8 cellular contexts compared by ENCODE assay signal in the genomic region with DNA sequence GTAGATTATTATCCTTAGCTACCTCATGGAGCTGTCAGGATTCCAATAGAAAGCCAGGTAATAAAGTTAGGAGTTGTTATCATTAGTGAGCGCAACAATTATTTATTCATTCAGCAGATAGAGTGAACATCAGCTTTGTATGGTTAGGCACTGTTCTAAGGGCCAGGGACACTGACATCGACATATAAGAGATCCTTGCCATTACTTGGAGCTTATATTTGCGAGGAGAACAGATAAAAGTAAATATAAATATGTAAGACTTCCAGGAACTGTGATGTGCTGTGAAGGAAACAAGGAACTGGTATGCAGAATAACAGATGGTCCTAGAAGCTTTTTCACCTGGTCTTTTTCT. TPM values are rescaled to one million over a fixed set of nuclear protein-coding genes. Genes with fewer than 3 reads are reported as not detected.
DNase-seq lines count a peak whose midpoint lies in the region; ATAC-seq lines count a peak whose summit lies in the region.

No MANE protein-coding gene starts in this region.

- H3K9me3 Mint-ChIP-seq in activated naive CD8-positive, alpha-beta T cell treated with anti-CD3 and anti-CD28 coated beads, Interleukin-2, amount 10 ng/mL, durations not matched to agents 7 days and 5 days, result no peaks in the 10 kb centered on the region
- no peaks in the 10 kb centered on the region for H3K9me3 Mint-ChIP-seq in immature natural killer cell

- H3K27ac Mint-ChIP-seq in activated naive CD8-positive, alpha-beta T cell treated with anti-CD3 and anti-CD28 coated beads, Interleukin-2, amount 10 ng/mL, durations not matched to agents 7 days and 5 days, result peak overlapping the region; percentile 100
- H3K27ac Mint-ChIP-seq in immature natural killer cell, result peak overlapping the region; percentile 93 to 99 (median 96)

- peak overlapping the region; percentile 64 for H3K27ac ChIP-seq in subcutaneous abdominal adipose tissue (ENCODE audit: low read depth, low read length)

- H3K36me3 ChIP-seq in subcutaneous abdominal adipose tissue (ENCODE audit: control insufficient read depth in 5 of 5, insufficient read depth in 5 of 5, low read length in 5 of 5), result peaks cover 12 to 28% (median 23%) of the 10 kb centered on the region in 5 donors

- H3K4me1 ChIP-seq in subcutaneous abdominal adipose tissue (ENCODE audit: control insufficient read depth in 5 of 5, insufficient read depth in 5 of 5, low read length in 5 of 5), result peaks cover 5 to 22% (median 19%) of the 10 kb centered on the region in 5 donors

- peak overlapping the region; percentile 76 to 98 (median 93) for H3K4me3 ChIP-seq in subcutaneous abdominal adipose tissue (ENCODE audit: low read depth in 1 of 5, low read length in 5 of 5)

- no peaks in the 10 kb centered on the region for H3K27me3 Mint-ChIP-seq in activated naive CD8-positive, alpha-beta T cell treated with anti-CD3 and anti-CD28 coated beads, Interleukin-2, amount 10 ng/mL, durations not matched to agents 7 days and 5 days
- H3K27me3 Mint-ChIP-seq in immature natural killer cell (ENCODE audit: low read depth in 3 of 3), result peaks cover 7 to 12% (median 11%) of the 10 kb centered on the region in 3 donors

- H3K27me3 ChIP-seq in subcutaneous abdominal adipose tissue (ENCODE audit: control insufficient read depth in 5 of 5, insufficient read depth in 4 of 5, low read length in 5 of 5), result no peaks in the 10 kb centered on the region

- H3K9ac ChIP-seq in subcutaneous abdominal adipose tissue (ENCODE audit: low read length in 5 of 5), result peak overlapping the region; percentile 88 to 98 (median 91)

- DNase-seq in SIG-M5 treated with dmso at 0.1 percent for 504 hours (lab: John Stamatoyannopoulos, UW; ENCODE audit: unreplicated experiment), result peak; percentile 3
- no peak for DNase-seq in SIG-M5 (lab: John Stamatoyannopoulos, UW)
- no peak for DNase-seq in activated naive CD8-positive, alpha-beta T cell treated with anti-CD3 and anti-CD28 coated beads, Interleukin-2, amount 10 ng/mL, durations not matched to agents 7 days and 5 days
- peak in 2 of 3 donors; percentile 3 to 12 for DNase-seq in immature natural killer cell
- no peak for DNase-seq in GDM1 (lab: John Stamatoyannopoulos, UW)
- DNase-seq in pons (ENCODE audit: low spot score), result no peak
- DNase-seq in NCI-H524 (lab: John Stamatoyannopoulos, UW), result no peak

- H3K4me3 Mint-ChIP-seq in activated naive CD8-positive, alpha-beta T cell treated with anti-CD3 and anti-CD28 coated beads, Interleukin-2, amount 10 ng/mL, durations not matched to agents 7 days and 5 days, result peak overlapping the region; percentile 94
- peak overlapping the region; percentile 89 to 97 (median 94) for H3K4me3 Mint-ChIP-seq in immature natural killer cell

- POLR2A ChIA-PET in activated naive CD8-positive, alpha-beta T cell treated with anti-CD3 and anti-CD28 coated beads, Interleukin-2, amount 10 ng/mL, durations not matched to agents 7 days and 5 days (lab: Charles Lee), result interaction anchor here (0.7 to 3.4 kb wide), 18 partner anchors 9 to 920 kb away, joined by 3 to 48 read pairs (median 4); partner anchors contain the start of genes CCDC174, CHCHD4, RBSN and SLC6A6

- no peak for ATAC-seq in activated naive CD8-positive, alpha-beta T cell treated with anti-CD3 and anti-CD28 coated beads, Interleukin-2, amount 10 ng/mL, durations not matched to agents 7 days and 5 days (ENCODE audit: low read depth)

- H3K9me3 ChIP-seq in subcutaneous abdominal adipose tissue (ENCODE audit: control insufficient read depth in 5 of 5, low read length in 5 of 5), result no peaks in the 10 kb centered on the region

- peaks cover 13% of the 10 kb centered on the region for H3K36me3 Mint-ChIP-seq in activated naive CD8-positive, alpha-beta T cell treated with anti-CD3 and anti-CD28 coated beads, Interleukin-2, amount 10 ng/mL, durations not matched to agents 7 days and 5 days
- H3K36me3 Mint-ChIP-seq in immature natural killer cell, result peaks cover 5 to 24% (median 23%) of the 10 kb centered on the region in 3 donors

- peaks cover 61% of the 10 kb centered on the region for H3K4me1 Mint-ChIP-seq in activated naive CD8-positive, alpha-beta T cell treated with anti-CD3 and anti-CD28 coated beads, Interleukin-2, amount 10 ng/mL, durations not matched to agents 7 days and 5 days
- peaks cover 51 to 78% of the 10 kb centered on the region in 2 donors for H3K4me1 Mint-ChIP-seq in immature natural killer cell

RNA-seq across cellular contexts. Expression of gene LSM3, which starts 0.5 kb away (rescaled TPM):
- total RNA-seq in activated naive CD8-positive, alpha-beta T cell treated with anti-CD3 and anti-CD28 coated beads, Interleukin-2, amount 10 ng/mL, durations not matched to agents 7 days and 5 days, result 10 to 100 TPM; 14.3 to 14.4 TPM
- 10 to 100 TPM; 28.3 to 38.3 (median 31.5) TPM for polyA plus RNA-seq in immature natural killer cell

RNA-seq across cellular contexts. Expression of gene XPC, which starts 0.7 kb away (rescaled TPM):
- total RNA-seq in activated naive CD8-positive, alpha-beta T cell treated with anti-CD3 and anti-CD28 coated beads, Interleukin-2, amount 10 ng/mL, durations not matched to agents 7 days and 5 days, result 10 to 100 TPM; 53.3 to 56.8 TPM
- polyA plus RNA-seq in immature natural killer cell, result 10 to 100 TPM; 20.3 to 32.2 (median 22.6) TPM

RNA-seq across cellular contexts. Expression of gene TMEM43, which starts 54.2 kb away (rescaled TPM):
- 10 to 100 TPM; 44.4 to 47.0 TPM for total RNA-seq in activated naive CD8-positive, alpha-beta T cell treated with anti-CD3 and anti-CD28 coated beads, Interleukin-2, amount 10 ng/mL, durations not matched to agents 7 days and 5 days
- 100 to 1,000 TPM in 1 of 3 donors, 10 to 100 TPM in 2; 78.3 to 117 (median 87.5) TPM for polyA plus RNA-seq in immature natural killer cell

RNA-seq across cellular contexts. Expression of gene CHCHD4, which starts 54.4 kb away (rescaled TPM):
- 10 to 100 TPM; 10.1 to 11.9 TPM for total RNA-seq in activated naive CD8-positive, alpha-beta T cell treated with anti-CD3 and anti-CD28 coated beads, Interleukin-2, amount 10 ng/mL, durations not matched to agents 7 days and 5 days
- 10 to 100 TPM in 2 of 3 donors, 1 to 10 TPM in 1; 9.6 to 23.2 (median 12.4) TPM for polyA plus RNA-seq in immature natural killer cell

Comparison
In these comparisons a context has a peak if more than half of its experiments do, and no peak if none do; other contexts are left out.
1. DNase-seq: peak in SIG-M5 treated with dmso at 0.1 percent for 504 hours (single experiment) and immature natural killer cell (2 of 3); none in SIG-M5 (single experiment), activated naive CD8-positive, alpha-beta T cell treated with anti-CD3 and anti-CD28 coated beads, Interleukin-2, amount 10 ng/mL, durations not matched to agents 7 days and 5 days (single experiment), GDM1 (single experiment), pons (single experiment) and NCI-H524 (0 of 2).